10 cellular contexts compared by ENCODE assay signal in genomic region chr17:77147357-77147801, GRCh38. TPM values are rescaled to one million over a fixed set of nuclear protein-coding genes. Genes with fewer than 3 reads are reported as not detected.
DNase-seq lines count a peak whose midpoint lies in the region; ATAC-seq and TF ChIP-seq lines count a peak whose summit lies in the region.
"Had no signal": no experiment of that assay in that cellular context is flagged by ENCODE, and none has a peak within 500 bp of the region (broad histone marks: within the 10 kb centered on the region; RNA-seq: fewer than 3 reads in every experiment).

No MANE protein-coding gene starts in this region.

- H3K27ac Mint-ChIP-seq in T-helper 17 cell (peak overlapping the region; percentile 92), nephron progenitor cell (peak overlapping the region; percentile 49)

- H3K9me3 Mint-ChIP-seq in nephron progenitor cell = no peaks in the 10 kb centered on the region

- no peak for TF ChIP-seq CTCF in nephron progenitor cell (IDR thresholded peaks at IDR 0.05)

- H3K36me3 Mint-ChIP-seq in T-helper 17 cell (ENCODE audit: low read depth) (peaks cover 18% of the 10 kb centered on the region), nephron progenitor cell (ENCODE audit: low read depth) (peaks cover 67% of the 10 kb centered on the region)

- H3K4me1 Mint-ChIP-seq in T-helper 17 cell (peaks cover 48% of the 10 kb centered on the region), nephron progenitor cell (peaks cover 83% of the 10 kb centered on the region)

- no peak for TF ChIP-seq POLR2A in GM18505 (IDR thresholded peaks at IDR 0.05; ENCODE audit: borderline replicate concordance, extremely low read depth, insufficient read depth, insufficient read length)

- H3K27me3 Mint-ChIP-seq in T-helper 17 cell (no peaks in the 10 kb centered on the region), nephron progenitor cell (ENCODE audit: low read depth, poor library complexity) (peaks cover 16% of the 10 kb centered on the region)

- no peaks in the 10 kb centered on the region for H3K9me3 ChIP-seq in T-helper 17 cell (ENCODE audit: control insufficient read depth, low read length, poor library complexity, severe bottlenecking)

- H3K4me3 Mint-ChIP-seq in T-helper 17 cell (no peak overlapping the region), nephron progenitor cell (peak overlapping the region; percentile 61)

- ATAC-seq in GM18505 (IDR thresholded peaks at IDR 0.05; ENCODE audit: unreplicated experiment) (peak; percentile 41), GM21717 (IDR thresholded peaks at IDR 0.05; ENCODE audit: unreplicated experiment) (peak; percentile 46), T-helper 17 cell (no peak), HG03521 (IDR thresholded peaks at IDR 0.05; ENCODE audit: unreplicated experiment) (no peak)

- DNase-seq in T-helper 17 cell (no peak), nephron progenitor cell (no peak), superior temporal gyrus (ENCODE audit: extremely low spot score) (no peak), foreskin melanocyte (no peak), NCI-H82 (lab: John Stamatoyannopoulos, UW) (no peak)
- DNase-seq: Kasumi-1, T1000 had no signal

RNA-seq across cellular contexts. Expression of gene SEC14L1, which starts 6.6 kb away (rescaled TPM):
- total RNA-seq in T-helper 17 cell = 100 to 1,000 TPM in 1 of 2 donors, 10 to 100 TPM in 1; 96.6 to 140 TPM

Comparison
In these comparisons a context has a peak if more than half of its experiments do, and no peak if none do; other contexts are left out.
1. ATAC-seq: peak in GM18505 (single experiment) and GM21717 (single experiment); none in T-helper 17 cell (single experiment) and HG03521 (single experiment).